In genomic region chr17:79026345-79027273, GRCh38 we compare ENCODE assay signal across 9 cellular contexts. TPM values are rescaled to one million over a fixed set of nuclear protein-coding genes. Genes with fewer than 3 reads are reported as not detected.
DNase-seq lines count a peak whose midpoint lies in the region; ATAC-seq and TF ChIP-seq lines count a peak whose summit lies in the region.
"Had no signal": no experiment of that assay in that cellular context is flagged by ENCODE, and none has a peak within 500 bp of the region (broad histone marks: within the 10 kb centered on the region; RNA-seq: fewer than 3 reads in every experiment).

No MANE protein-coding gene starts in this region.

- H3K27me3 Mint-ChIP-seq in effector memory CD8-positive, alpha-beta T cell: peaks cover 51 to 57% of the 10 kb centered on the region in 2 donors

- no peak overlapping the region for H3K4me3 Mint-ChIP-seq in effector memory CD8-positive, alpha-beta T cell

- H3K4me1 Mint-ChIP-seq in effector memory CD8-positive, alpha-beta T cell (ENCODE audit: low read depth in 2 of 2): peaks cover 9 to 12% of the 10 kb centered on the region in 2 donors

- TF ChIP-seq CTCF in tibial artery (IDR thresholded peaks at IDR 0.05): no peak

- H3K27ac ChIP-seq in adipose tissue (ENCODE audit: low read depth, low read length): peak overlapping the region; percentile 80
- H3K27ac ChIP-seq in tibial artery: peak overlapping the region; percentile 96

- DNase-seq in HK-2 (ENCODE audit: unreplicated experiment) (peak; percentile 29), hepatic stellate cell (ENCODE audit: low spot score) (peak; percentile 86), tibial artery (peak; percentile 36 to 74), DMS79 treated with DMSO at 0.1 percent for 48 hours (lab: John Stamatoyannopoulos, UW) (no peak)
- DNase-seq in effector memory CD8-positive, alpha-beta T cell: no peak
- DNase-seq: effector memory CD4-positive, alpha-beta T cell; stimulated activated CD4-positive, alpha-beta T cell treated with anti-CD3 and anti-CD28 coated beads, Interleukin-4, amount 100 ng/mL, for 24 hours had no signal

- no peaks in the 10 kb centered on the region for H3K36me3 Mint-ChIP-seq in effector memory CD8-positive, alpha-beta T cell (ENCODE audit: insufficient read depth)

- ATAC-seq in effector memory CD8-positive, alpha-beta T cell (replicated peaks): no peak
- no peak for ATAC-seq in activated CD4-positive, CD25-positive, alpha-beta regulatory T cell treated with anti-CD3 and anti-CD28 coated beads, Interleukin-2, amount 50 U/mL, for 24 hours

- H3K9me3 ChIP-seq in tibial artery: no peaks in the 10 kb centered on the region

- no peaks in the 10 kb centered on the region for H3K9me3 Mint-ChIP-seq in effector memory CD8-positive, alpha-beta T cell

- WGBS in adipose tissue, 3 donors: 55 to 74% (median 59%) methylated on average over 16 of the region's 16 CpGs

- no peak overlapping the region for H3K27ac Mint-ChIP-seq in effector memory CD8-positive, alpha-beta T cell

- intact Hi-C loops in tibial artery (cut with DNase I; ENCODE audit: low total_unique reads): no loop called here

- peak overlapping the region; percentile 85 to 91 for H3K4me3 ChIP-seq in tibial artery

- no peaks in the 10 kb centered on the region for H3K27me3 ChIP-seq in tibial artery

- peaks cover 0 to 80% (median 66%) of the 10 kb centered on the region in 4 donors for H3K4me1 ChIP-seq in tibial artery

- no peaks in the 10 kb centered on the region for H3K36me3 ChIP-seq in tibial artery

RNA-seq across cellular contexts. Expression of gene C1QTNF1, which starts 2.6 kb away (rescaled TPM):
- 100 to 1,000 TPM in 2 of 3 donors, 10 to 100 TPM in 1; 33.8 to 357 (median 207) TPM for polyA plus RNA-seq in adipose tissue

RNA-seq across cellular contexts. Expression of gene CANT1, which starts 17.0 kb away (rescaled TPM):
- 10 to 100 TPM in 2 of 3 donors, 1 to 10 TPM in 1; 9.3 to 22.5 (median 16.9) TPM for polyA plus RNA-seq in adipose tissue

RNA-seq across cellular contexts. Expression of gene LGALS3BP, which starts 46.9 kb away (rescaled TPM):
- 100 to 1,000 TPM; 104 to 220 (median 144) TPM for polyA plus RNA-seq in adipose tissue

RNA-seq across cellular contexts. Expression of gene ENGASE, which starts 48.0 kb away (rescaled TPM):
- polyA plus RNA-seq in adipose tissue: 10 to 100 TPM; 18.7 to 39.0 (median 33.7) TPM

Comparison
In these comparisons a context has a peak if more than half of its experiments do, and no peak if none do; other contexts are left out.
1. DNase-seq: peak in HK-2 (single experiment), hepatic stellate cell (single experiment) and tibial artery (2 of 2); none in effector memory CD8-positive, alpha-beta T cell (0 of 3) and DMS79 treated with DMSO at 0.1 percent for 48 hours (single experiment).